19 cellular contexts compared by ENCODE assay signal in genomic region chr16:11687606-11688519, GRCh38. TPM values are rescaled to one million over a fixed set of nuclear protein-coding genes. Genes with fewer than 3 reads are reported as not detected.
DNase-seq lines count a peak whose midpoint lies in the region; ATAC-seq and TF ChIP-seq lines count a peak whose summit lies in the region.
"Had no signal": no experiment of that assay in that cellular context is flagged by ENCODE, and none has a peak within 500 bp of the region (broad histone marks: within the 10 kb centered on the region; RNA-seq: fewer than 3 reads in every experiment).

No MANE protein-coding gene starts in this region.

- DNase-seq in CD8-positive, alpha-beta T cell, result no peak
- peak; percentile 56 for DNase-seq in NCI-H1694 (lab: John Stamatoyannopoulos, UW)
- no peak for DNase-seq in ascending aorta (ENCODE audit: low spot score in 2 of 2)
- no peak for DNase-seq in osteocyte (ENCODE audit: extremely low spot score, unreplicated experiment)
- DNase-seq in neuronal stem cell (ENCODE audit: low spot score), result no peak
- DNase-seq in endothelial cell (ENCODE audit: low spot score), result no peak
- DNase-seq in anterior cingulate cortex (lab: John Stamatoyannopoulos, UW), result no peak
- DNase-seq: activated CD8-positive, alpha-beta memory T cell treated with anti-CD3 and anti-CD28 coated beads for 24 hours; activated naive CD4-positive, alpha-beta T cell treated with anti-CD3 and anti-CD28 coated beads for 36 hours; GM23248; heart left ventricle; KBM-7; NCI-H187; retina; stimulated activated CD4-positive, alpha-beta T cell treated with anti-CD3 and anti-CD28 coated beads, Interleukin-4, amount 100 ng/mL, for 1 hour had no signal

- H3K36me3 ChIP-seq in CD8-positive, alpha-beta T cell (ENCODE audit: insufficient read depth, low read length), result peaks cover 9% of the 10 kb centered on the region
- H3K36me3 ChIP-seq in ascending aorta (peaks cover 38 to 62% of the 10 kb centered on the region in 2 donors), neuronal stem cell (replicated peaks in 1 of 2; ENCODE audit: control insufficient read depth in 2 of 2, insufficient read depth in 2 of 2, low read length in 2 of 2) (peaks cover 21 to 82% of the 10 kb centered on the region in 2 donors)

- no peak overlapping the region for H2BK15ac ChIP-seq in neuronal stem cell (ENCODE audit: low read length)

- H3K4ac ChIP-seq in neuronal stem cell (ENCODE audit: low read length), result no peak overlapping the region

- no peaks in the 10 kb centered on the region for H3K27me3 ChIP-seq in CD8-positive, alpha-beta T cell (ENCODE audit: insufficient read depth, low read length)
- H3K27me3 ChIP-seq in ascending aorta (no peaks in the 10 kb centered on the region), neuronal stem cell (ENCODE audit: control insufficient read depth in 3 of 3, insufficient read depth in 3 of 3, low read depth in 1 of 3, low read length in 3 of 3) (no peaks in the 10 kb centered on the region)
- H3K27me3 ChIP-seq: cardiac muscle cell, heart left ventricle, SJSA1 had no signal

- no peaks in the 10 kb centered on the region for H3K9me3 ChIP-seq in CD8-positive, alpha-beta T cell (ENCODE audit: low read length)
- no peaks in the 10 kb centered on the region for H3K9me3 ChIP-seq in ascending aorta
- no peaks in the 10 kb centered on the region for H3K9me3 ChIP-seq in neuronal stem cell (replicated peaks in 1 of 2; ENCODE audit: control insufficient read depth in 2 of 2, insufficient read depth in 1 of 2, low read depth in 1 of 2, low read length in 2 of 2)
- H3K9me3 ChIP-seq: heart left ventricle, SJSA1 had no signal

- H3K4me1 ChIP-seq in CD8-positive, alpha-beta T cell (ENCODE audit: insufficient read depth, low read length), result peaks cover 11% of the 10 kb centered on the region
- peaks cover 0 to 30% of the 10 kb centered on the region in 2 donors for H3K4me1 ChIP-seq in ascending aorta
- H3K4me1 ChIP-seq in neuronal stem cell (ENCODE audit: control insufficient read depth in 2 of 2, insufficient read depth in 1 of 2, low read depth in 1 of 2, low read length in 2 of 2), result peaks cover 5 to 6% of the 10 kb centered on the region in 2 donors

- no peak overlapping the region for H2BK5ac ChIP-seq in neuronal stem cell (ENCODE audit: low read length)

- H2BK120ac ChIP-seq in neuronal stem cell (ENCODE audit: low read depth, low read length), result no peak overlapping the region

- no peak overlapping the region for H4K8ac ChIP-seq in neuronal stem cell (ENCODE audit: low read depth, low read length)

- H3K9ac ChIP-seq in neuronal stem cell (ENCODE audit: low read depth, low read length, poor library complexity), result no peak overlapping the region
- H3K9ac ChIP-seq: GM23248 had no signal

- H3K18ac ChIP-seq in neuronal stem cell (ENCODE audit: low read length), result no peak overlapping the region

- no peak overlapping the region for H2BK12ac ChIP-seq in neuronal stem cell (ENCODE audit: low read length)

- ATAC-seq in CD8-positive, alpha-beta T cell, result no peak
- no peak for ATAC-seq in GM19395 (IDR thresholded peaks at IDR 0.05; ENCODE audit: unreplicated experiment)
- ATAC-seq: heart left ventricle had no signal

- peaks cover 79% of the 10 kb centered on the region for H3K36me3 Mint-ChIP-seq in CD8-positive, alpha-beta T cell
- peaks cover 54% of the 10 kb centered on the region for H3K36me3 Mint-ChIP-seq in osteocyte (ENCODE audit: unreplicated experiment)
- peaks cover 38% of the 10 kb centered on the region for H3K36me3 Mint-ChIP-seq in endothelial cell (ENCODE audit: low read depth, unreplicated experiment)

- intact Hi-C loops in CD8-positive, alpha-beta T cell (cut with DNase I, micrococcal nuclease), result no loop called here
- intact Hi-C loops in ascending aorta (cut with DNase I), result no loop called here

- no peak overlapping the region for H3K4me2 ChIP-seq in neuronal stem cell (ENCODE audit: insufficient read depth, low read length, poor library complexity, severe bottlenecking)

- no peaks in the 10 kb centered on the region for H3K9me3 Mint-ChIP-seq in CD8-positive, alpha-beta T cell
- no peaks in the 10 kb centered on the region for H3K9me3 Mint-ChIP-seq in osteocyte (ENCODE audit: unreplicated experiment)
- H3K9me3 Mint-ChIP-seq in endothelial cell (ENCODE audit: unreplicated experiment), result no peaks in the 10 kb centered on the region
- H3K9me3 Mint-ChIP-seq: activated naive CD4-positive, alpha-beta T cell treated with anti-CD3 and anti-CD28 coated beads for 36 hours had no signal

- no peak overlapping the region for H2AFZ ChIP-seq in neuronal stem cell (ENCODE audit: low read length)
- H2AFZ ChIP-seq: GM23248 had no signal

- no peak overlapping the region for H3K14ac ChIP-seq in neuronal stem cell (ENCODE audit: low read length)

- H4K91ac ChIP-seq in neuronal stem cell (ENCODE audit: low read depth, low read length, poor library complexity), result no peak overlapping the region

- CTCF ChIA-PET in CD8-positive, alpha-beta T cell (lab: Charles Lee), result interaction anchor here (0.7 to 2.4 kb wide), 6 partner anchors 26 to 158 kb away, joined by 3 to 6 read pairs (median 4); no protein-coding TSS in a partner anchor

- H3K79me1 ChIP-seq in neuronal stem cell (ENCODE audit: low read depth, low read length), result peaks cover 1% of the 10 kb centered on the region

- no peak overlapping the region for H2AK5ac ChIP-seq in neuronal stem cell (ENCODE audit: low read depth, low read length)

- WGBS in neuronal stem cell (ENCODE audit: extremely low coverage in 2 of 2, insufficient read length in 2 of 2, insufficient replicate concordance in 1 of 2), 2 donors, result no CpG with 5 or more reads among the region's 13 CpGs

- POLR2A ChIA-PET in CD8-positive, alpha-beta T cell (lab: Charles Lee), result interaction anchor here (1.1 kb wide), 1 partner anchor 27 kb away, joined by 3 read pairs; no protein-coding TSS in a partner anchor

- H3K27ac ChIP-seq in CD8-positive, alpha-beta T cell (ENCODE audit: low read depth, low read length), result no peak overlapping the region
- H3K27ac ChIP-seq in ascending aorta (peak overlapping the region; percentile 17 to 52), neuronal stem cell (replicated peaks; ENCODE audit: low read length) (no peak overlapping the region)
- H3K27ac ChIP-seq: C4-2B, cardiac muscle cell, GM23248 had no signal

- H3K27ac Mint-ChIP-seq in CD8-positive, alpha-beta T cell, result peak overlapping the region; percentile 32
- H3K27ac Mint-ChIP-seq in osteocyte (ENCODE audit: unreplicated experiment), result peak overlapping the region; percentile 5
- no peak overlapping the region for H3K27ac Mint-ChIP-seq in endothelial cell (ENCODE audit: unreplicated experiment)
- H3K27ac Mint-ChIP-seq: activated naive CD4-positive, alpha-beta T cell treated with anti-CD3 and anti-CD28 coated beads for 36 hours had no signal

- no peak overlapping the region for H3K23ac ChIP-seq in neuronal stem cell (ENCODE audit: low read depth, low read length, poor library complexity)

- peaks cover 24% of the 10 kb centered on the region for H3K4me1 Mint-ChIP-seq in CD8-positive, alpha-beta T cell (ENCODE audit: low read depth)
- peaks cover 35% of the 10 kb centered on the region for H3K4me1 Mint-ChIP-seq in osteocyte (ENCODE audit: unreplicated experiment)
- H3K4me1 Mint-ChIP-seq in endothelial cell (ENCODE audit: unreplicated experiment), result no peaks in the 10 kb centered on the region

- H3K4me3 ChIP-seq in CD8-positive, alpha-beta T cell (ENCODE audit: low read depth, low read length), result no peak overlapping the region
- H3K4me3 ChIP-seq in ascending aorta (no peak overlapping the region), neuronal stem cell (ENCODE audit: low read length in 2 of 2) (no peak overlapping the region)
- H3K4me3 ChIP-seq: cardiac muscle cell, GM23248, heart left ventricle, SJSA1 had no signal

- TF ChIP-seq CTCF in CD8-positive, alpha-beta T cell (IDR thresholded peaks at IDR 0.05), result no peak
- TF ChIP-seq CTCF in ascending aorta (IDR thresholded peaks at IDR 0.05) (no peak), osteocyte (IDR thresholded peaks at IDR 0.05) (no peak), endothelial cell (IDR thresholded peaks at IDR 0.05; ENCODE audit: unreplicated experiment) (no peak)

- H3K27me3 Mint-ChIP-seq in CD8-positive, alpha-beta T cell (ENCODE audit: low read depth), result no peaks in the 10 kb centered on the region
- H3K27me3 Mint-ChIP-seq in osteocyte (ENCODE audit: unreplicated experiment), result no peaks in the 10 kb centered on the region
- H3K27me3 Mint-ChIP-seq in endothelial cell (ENCODE audit: unreplicated experiment), result no peaks in the 10 kb centered on the region

- H3K4me3 Mint-ChIP-seq in CD8-positive, alpha-beta T cell, result no peak overlapping the region
- no peak overlapping the region for H3K4me3 Mint-ChIP-seq in osteocyte (ENCODE audit: unreplicated experiment)
- no peak overlapping the region for H3K4me3 Mint-ChIP-seq in endothelial cell (ENCODE audit: unreplicated experiment)
- H3K4me3 Mint-ChIP-seq: activated naive CD4-positive, alpha-beta T cell treated with anti-CD3 and anti-CD28 coated beads for 36 hours had no signal

RNA-seq across cellular contexts. Expression of gene SNN, which starts 19.6 kb away (rescaled TPM):
- 100 to 1,000 TPM; 105 to 107 TPM for total RNA-seq in CD8-positive, alpha-beta T cell
- total RNA-seq in ascending aorta, result 2.1 TPM
- 23.4 and 24.0 TPM in 2 replicates for total RNA-seq in osteocyte
- polyA plus RNA-seq in neuronal stem cell (2013, experiment 1 of 2), result 84.2 TPM
- polyA plus RNA-seq in neuronal stem cell (2013, experiment 2 of 2), result 83.6 TPM
- total RNA-seq in endothelial cell (ENCODE audit: unreplicated experiment), result 163 TPM

RNA-seq across cellular contexts. Expression of gene TXNDC11, which starts 54.8 kb away (rescaled TPM):
- 100 to 1,000 TPM; 118 to 130 TPM for total RNA-seq in CD8-positive, alpha-beta T cell
- total RNA-seq in ascending aorta (86.5 TPM), osteocyte (31.9 and 32.3 TPM in 2 replicates), endothelial cell (ENCODE audit: unreplicated experiment) (19.6 TPM)
- 11.9 TPM for polyA plus RNA-seq in neuronal stem cell (2013, experiment 1 of 2)
- 12.0 TPM for polyA plus RNA-seq in neuronal stem cell (2013, experiment 2 of 2)

Comparison
In these comparisons a context has a peak if more than half of its experiments do, and no peak if none do; other contexts are left out.
1. H3K27ac ChIP-seq: peak in ascending aorta (2 of 2); none in CD8-positive, alpha-beta T cell (single experiment) and neuronal stem cell (single experiment).